Comparison of ENCODE assay signal across 1 cellular context in genomic region chr9:96612966-96613589, GRCh38.
TF ChIP-seq lines count a peak whose summit lies in the region.

No MANE protein-coding gene starts in this region.

TF ChIP-seq in GM23338, 12 proteins besides CTCF, POLR2A, EP300 and RAD21 (continued from another document):
- no peak for TF ChIP-seq ZNF462 (CRISPR knock-in tag; IDR thresholded peaks at IDR 0.05)
- TF ChIP-seq ZNF114 (CRISPR knock-in tag; IDR thresholded peaks at IDR 0.05), result no peak
- TF ChIP-seq EZH2 (IDR thresholded peaks at IDR 0.05; ENCODE audit: low read depth, unreplicated experiment), result no peak
- TF ChIP-seq ETS1 (IDR thresholded peaks at IDR 0.05), result no peak
- TF ChIP-seq EZH2phosphoT487 (IDR thresholded peaks at IDR 0.05; ENCODE audit: unreplicated experiment), result no peak
- no peak for TF ChIP-seq REST (IDR thresholded peaks at IDR 0.05; ENCODE audit: unreplicated experiment)
